In genomic region chr3:71478568-71478967, GRCh38 we compare ENCODE assay signal across 12 cellular contexts.
DNase-seq lines count a peak whose midpoint lies in the region; ATAC-seq, FAIRE-seq and TF ChIP-seq lines count a peak whose summit lies in the region.
"Had no signal": no experiment of that assay in that cellular context is flagged by ENCODE, and none has a peak within 500 bp of the region (broad histone marks: within the 10 kb centered on the region; RNA-seq: fewer than 3 reads in every experiment).

No MANE protein-coding gene starts in this region.

- H3K9me3 Mint-ChIP-seq in MCF 10A (ENCODE audit: unreplicated experiment) (peaks cover 15% of the 10 kb centered on the region), neural crest cell (peaks cover 12% of the 10 kb centered on the region)
- H3K9me3 Mint-ChIP-seq in activated naive CD4-positive, alpha-beta T cell treated with anti-CD3 and anti-CD28 coated beads, Interleukin-2, amount 50 U/mL, for 72 hours = peaks cover 5 to 23% of the 10 kb centered on the region in 2 donors

- H3K27ac ChIP-seq in mammary epithelial cell (ENCODE audit: insufficient read depth, low read depth, low read length) = no peak overlapping the region
- H3K27ac ChIP-seq: HL-60, upper lobe of left lung had no signal

- peaks cover 5% of the 10 kb centered on the region for H3K4me1 Mint-ChIP-seq in MCF 10A (ENCODE audit: insufficient read depth, unreplicated experiment)
- no peaks in the 10 kb centered on the region for H3K4me1 Mint-ChIP-seq in neural crest cell

- POLR2A ChIA-PET in MCF 10A (lab: Yijun Ruan, JAX) = no interaction called here

- H4K20me1 ChIP-seq in mammary epithelial cell (ENCODE audit: insufficient read depth, low read length) = no peaks in the 10 kb centered on the region

- TF ChIP-seq CTCF in mammary epithelial cell (conservative IDR thresholded peaks at IDR 0.05 in 1 of 2, IDR thresholded peaks at IDR 0.05 in 1 of 2; ENCODE audit: extremely low read depth in 1 of 2, insufficient read depth in 1 of 2, low read depth in 1 of 2, low read length in 2 of 2) = no peak
- no peak for TF ChIP-seq CTCF in MCF 10A (IDR thresholded peaks at IDR 0.05; ENCODE audit: unreplicated experiment)
- no peak for TF ChIP-seq CTCF in neural crest cell (conservative IDR thresholded peaks at IDR 0.05)

- no peaks in the 10 kb centered on the region for H3K79me2 ChIP-seq in mammary epithelial cell (ENCODE audit: insufficient read depth, low read length)

- H3K4me3 Mint-ChIP-seq in MCF 10A (ENCODE audit: unreplicated experiment) = no peak overlapping the region
- H3K4me3 Mint-ChIP-seq in neural crest cell = no peak overlapping the region

- BruUV-seq in mammary epithelial cell (replicated peaks; lab: Mats Ljungman, UMichigan) = no TSS peak
- BruUV-seq in MCF 10A (replicated peaks; lab: Mats Ljungman, UMichigan) = no TSS peak

- intact Hi-C loops in mammary epithelial cell (cut with micrococcal nuclease) (no loop called here), MCF 10A (cut with micrococcal nuclease) (no loop called here)

- no peak overlapping the region for H3K9ac ChIP-seq in mammary epithelial cell (ENCODE audit: insufficient read depth, low read length)

- H3K9me3 ChIP-seq in mammary epithelial cell (replicated peaks; ENCODE audit: insufficient read depth, low read length) = peaks cover 2% of the 10 kb centered on the region

- H3K4me2 ChIP-seq in mammary epithelial cell (ENCODE audit: insufficient read depth, low read depth, low read length) = no peak overlapping the region

- dilution Hi-C loops in mammary epithelial cell (cut with HindIII; ENCODE audit: low sequenced_read_pairs) = no loop called here

- FAIRE-seq in urothelium cell line (lab: Jason Lieb, UNC) = peak; percentile 23
- FAIRE-seq: colon, GM12892 had no signal

- peaks cover 16% of the 10 kb centered on the region for H3K36me3 Mint-ChIP-seq in MCF 10A (ENCODE audit: insufficient read depth, unreplicated experiment)
- peaks cover 19 to 36% of the 10 kb centered on the region in 2 donors for H3K36me3 Mint-ChIP-seq in activated naive CD4-positive, alpha-beta T cell treated with anti-CD3 and anti-CD28 coated beads, Interleukin-2, amount 50 U/mL, for 72 hours
- H3K36me3 Mint-ChIP-seq in neural crest cell (ENCODE audit: low read depth) = peaks cover 5% of the 10 kb centered on the region

- H2AFZ ChIP-seq in mammary epithelial cell (ENCODE audit: low read depth, low read length) = no peak overlapping the region

- CTCF ChIA-PET in mammary epithelial cell (lab: Charles Lee; ENCODE audit: low non-redundant PET) = interaction anchor here (0.5 kb wide), 1 partner anchor 12 kb away, joined by 3 read pairs; no protein-coding TSS in a partner anchor
- CTCF ChIA-PET in MCF 10A (lab: Yijun Ruan, JAX) = interaction anchor here (1.0 kb wide), 1 partner anchor 242 kb away, joined by 3 read pairs; no protein-coding TSS in a partner anchor

- in situ Hi-C loops in mammary epithelial cell (cut with MboI; ENCODE audit: low sequenced_read_pairs in 2 of 2) = no loop called here

- H3K36me3 ChIP-seq in mammary epithelial cell (ENCODE audit: insufficient read depth, low read length) = no peaks in the 10 kb centered on the region
- H3K36me3 ChIP-seq: upper lobe of left lung had no signal

- no peak overlapping the region for H3K4me3 ChIP-seq in mammary epithelial cell (replicated peaks in 1 of 3; ENCODE audit: insufficient read depth in 1 of 3, low read depth in 2 of 3, low read length in 3 of 3)
- H3K4me3 ChIP-seq: upper lobe of left lung had no signal

- peak; percentile 99 for ATAC-seq in activated naive CD4-positive, alpha-beta T cell treated with anti-CD3 and anti-CD28 coated beads, Interleukin-2, amount 50 U/mL, for 72 hours

- H3K27ac Mint-ChIP-seq in MCF 10A (ENCODE audit: low read depth, unreplicated experiment) (no peak overlapping the region), neural crest cell (ENCODE audit: unreplicated experiment) (peak overlapping the region; percentile 19)
- peak overlapping the region; percentile 90 to 99 for H3K27ac Mint-ChIP-seq in activated naive CD4-positive, alpha-beta T cell treated with anti-CD3 and anti-CD28 coated beads, Interleukin-2, amount 50 U/mL, for 72 hours

- DNase-seq in mammary epithelial cell = peak; percentile 50
- DNase-seq in MCF 10A (ENCODE audit: unreplicated experiment) = no peak
- peak; percentile 70 to 79 for DNase-seq in activated naive CD4-positive, alpha-beta T cell treated with anti-CD3 and anti-CD28 coated beads, Interleukin-2, amount 50 U/mL, for 72 hours (ENCODE audit: low spot score in 2 of 2)
- DNase-seq in neural crest cell (ENCODE audit: low read depth, low spot score) = no peak
- DNase-seq in urothelium cell line (ENCODE audit: low spot score) = no peak
- no peak for DNase-seq in SIG-M5 (lab: John Stamatoyannopoulos, UW)
- DNase-seq in D341Med (ENCODE audit: low spot score) = no peak
- DNase-seq in superior temporal gyrus (ENCODE audit: extremely low spot score) = no peak
- DNase-seq: upper lobe of left lung had no signal

- WGBS in mammary epithelial cell (ENCODE audit: low coverage, missing lambda C conversion rate) = 100% methylated on average over 2 of the region's 2 CpGs

- H3K27me3 ChIP-seq in mammary epithelial cell (ENCODE audit: insufficient read depth, low read length) = no peaks in the 10 kb centered on the region
- H3K27me3 ChIP-seq: upper lobe of left lung had no signal

- H3K27me3 Mint-ChIP-seq in MCF 10A (ENCODE audit: insufficient read depth, unreplicated experiment) (no peaks in the 10 kb centered on the region), neural crest cell (ENCODE audit: low read depth) (no peaks in the 10 kb centered on the region)

- no peaks in the 10 kb centered on the region for H3K4me1 ChIP-seq in mammary epithelial cell (ENCODE audit: insufficient read depth, low read length)
- H3K4me1 ChIP-seq: upper lobe of left lung had no signal

Comparison
In these comparisons a context has a peak if more than half of its experiments do, and no peak if none do; other contexts are left out.
1. DNase-seq: peak in mammary epithelial cell (single experiment) and activated naive CD4-positive, alpha-beta T cell treated with anti-CD3 and anti-CD28 coated beads, Interleukin-2, amount 50 U/mL, for 72 hours (2 of 2); none in MCF 10A (single experiment), neural crest cell (single experiment), urothelium cell line (single experiment), SIG-M5 (single experiment), D341Med (single experiment) and superior temporal gyrus (single experiment).